ENCODE assay signal across 1 cellular context in genomic region chr19:58561373-58562125, GRCh38.
TF ChIP-seq lines count a peak whose summit lies in the region.

No MANE protein-coding gene starts in this region.

TF ChIP-seq in SK-N-SH, 30 proteins besides CTCF, POLR2A, EP300 and RAD21 (continued from another document):
- TF ChIP-seq TEAD4 (IDR thresholded peaks at IDR 0.05; ENCODE audit: borderline replicate concordance, insufficient read depth): no peak
- TF ChIP-seq NFIC (IDR thresholded peaks at IDR 0.05; ENCODE audit: borderline replicate concordance): no peak
- TF ChIP-seq YY1 (IDR thresholded peaks at IDR 0.05; ENCODE audit: low read depth): no peak
- TF ChIP-seq EZH2phosphoT487 (IDR thresholded peaks at IDR 0.05; ENCODE audit: borderline replicate concordance, low read depth): no peak
- TF ChIP-seq MXI1 (IDR thresholded peaks at IDR 0.05; ENCODE audit: low read depth, low read length): no peak
- TF ChIP-seq CHD2 (IDR thresholded peaks at IDR 0.05; ENCODE audit: low read length, partially characterized antibody): no peak
- no peak for TF ChIP-seq SMC3 (IDR thresholded peaks at IDR 0.05; ENCODE audit: low read depth, low read length)
- no peak for TF ChIP-seq MEF2A (IDR thresholded peaks at IDR 0.05; ENCODE audit: borderline replicate concordance, low read depth)
TF ChIP-seq in SK-N-SH: peak in this region for 0.
